ENCODE assay signal across 1 cellular context in the genomic region with DNA sequence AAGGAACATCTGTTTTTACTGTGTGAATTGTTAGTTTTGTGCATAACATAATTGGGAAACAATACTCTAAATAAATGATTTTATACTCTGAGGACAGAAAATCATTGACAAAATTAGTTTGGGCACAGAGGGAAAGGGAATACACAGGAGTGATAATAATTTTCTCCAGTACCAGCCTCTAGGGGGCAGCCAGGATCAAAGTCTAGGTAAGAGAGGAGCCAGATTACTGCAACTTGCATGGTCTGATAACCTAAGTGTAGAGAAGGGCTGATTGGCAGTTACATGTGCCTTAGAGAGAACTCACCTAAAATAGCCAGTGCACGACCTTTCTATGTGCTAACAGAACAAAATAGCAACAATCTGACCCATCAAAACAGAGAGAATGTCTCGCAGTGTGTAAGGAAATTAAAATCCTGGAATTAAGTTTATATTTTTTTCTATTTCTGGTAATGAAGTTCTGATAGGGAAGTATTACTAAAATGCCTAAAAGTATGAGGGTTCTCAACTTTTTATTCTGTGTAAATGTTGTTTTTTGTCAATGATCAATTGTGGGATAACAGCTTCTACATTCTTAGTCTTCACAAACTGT.
TF ChIP-seq lines count a peak whose summit lies in the region.

No MANE protein-coding gene starts in this region.

TF ChIP-seq in WTC11, 78 proteins besides CTCF, POLR2A, EP300 and RAD21 (continued from another document):
- TF ChIP-seq, protein P1, sequence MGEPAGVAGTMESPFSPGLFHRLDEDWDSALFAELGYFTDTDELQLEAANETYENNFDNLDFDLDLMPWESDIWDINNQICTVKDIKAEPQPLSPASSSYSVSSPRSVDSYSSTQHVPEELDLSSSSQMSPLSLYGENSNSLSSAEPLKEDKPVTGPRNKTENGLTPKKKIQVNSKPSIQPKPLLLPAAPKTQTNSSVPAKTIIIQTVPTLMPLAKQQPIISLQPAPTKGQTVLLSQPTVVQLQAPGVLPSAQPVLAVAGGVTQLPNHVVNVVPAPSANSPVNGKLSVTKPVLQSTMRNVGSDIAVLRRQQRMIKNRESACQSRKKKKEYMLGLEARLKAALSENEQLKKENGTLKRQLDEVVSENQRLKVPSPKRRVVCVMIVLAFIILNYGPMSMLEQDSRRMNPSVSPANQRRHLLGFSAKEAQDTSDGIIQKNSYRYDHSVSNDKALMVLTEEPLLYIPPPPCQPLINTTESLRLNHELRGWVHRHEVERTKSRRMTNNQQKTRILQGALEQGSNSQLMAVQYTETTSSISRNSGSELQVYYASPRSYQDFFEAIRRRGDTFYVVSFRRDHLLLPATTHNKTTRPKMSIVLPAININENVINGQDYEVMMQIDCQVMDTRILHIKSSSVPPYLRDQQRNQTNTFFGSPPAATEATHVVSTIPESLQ (CRISPR knock-in tag; IDR thresholded peaks at IDR 0.05), result no peak
- TF ChIP-seq HMGA2 (CRISPR knock-in tag; IDR thresholded peaks at IDR 0.05), result no peak
- TF ChIP-seq TP53 (CRISPR knock-in tag; IDR thresholded peaks at IDR 0.05), result no peak
- TF ChIP-seq, protein P2, sequence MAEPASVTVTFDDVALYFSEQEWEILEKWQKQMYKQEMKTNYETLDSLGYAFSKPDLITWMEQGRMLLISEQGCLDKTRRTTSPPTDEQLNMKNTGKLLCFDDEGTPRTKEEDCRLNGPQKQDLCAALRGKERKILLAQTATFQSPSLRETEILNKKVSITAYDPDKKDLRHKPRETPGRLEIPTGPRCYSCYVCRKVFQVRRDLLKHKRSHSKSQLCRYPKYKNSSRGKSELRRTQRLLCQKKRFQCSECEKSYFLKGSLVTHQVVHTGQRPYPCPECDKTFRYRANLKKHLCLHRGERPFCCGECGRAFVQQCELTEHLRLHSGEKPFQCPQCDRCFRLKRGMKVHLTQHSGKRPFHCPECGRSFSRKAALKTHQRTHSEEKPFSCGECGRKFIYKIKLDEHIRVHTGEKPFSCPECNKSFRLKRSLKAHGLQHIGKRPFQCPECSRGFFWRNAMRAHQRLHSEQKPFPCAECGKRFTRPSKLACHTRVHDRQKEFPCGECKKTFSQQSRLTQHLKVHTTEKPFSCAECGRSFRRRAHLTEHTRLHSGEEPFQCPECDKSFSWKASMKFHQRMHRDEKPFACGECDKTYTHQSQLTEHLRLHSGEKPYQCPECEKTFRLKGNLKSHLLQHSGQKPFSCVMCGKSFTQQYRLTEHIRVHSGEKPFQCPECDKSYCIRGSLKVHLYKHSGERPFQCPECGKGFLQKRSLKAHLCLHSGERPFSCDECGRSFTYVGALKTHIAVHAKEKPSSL (CRISPR knock-in tag; conservative IDR thresholded peaks at IDR 0.05), result no peak
- TF ChIP-seq NFYB (CRISPR knock-in tag; conservative IDR thresholded peaks at IDR 0.05; ENCODE audit: low read depth), result no peak
- no peak for TF ChIP-seq RELA (CRISPR knock-in tag; IDR thresholded peaks at IDR 0.05; ENCODE audit: borderline replicate concordance)
